In the genomic region with DNA sequence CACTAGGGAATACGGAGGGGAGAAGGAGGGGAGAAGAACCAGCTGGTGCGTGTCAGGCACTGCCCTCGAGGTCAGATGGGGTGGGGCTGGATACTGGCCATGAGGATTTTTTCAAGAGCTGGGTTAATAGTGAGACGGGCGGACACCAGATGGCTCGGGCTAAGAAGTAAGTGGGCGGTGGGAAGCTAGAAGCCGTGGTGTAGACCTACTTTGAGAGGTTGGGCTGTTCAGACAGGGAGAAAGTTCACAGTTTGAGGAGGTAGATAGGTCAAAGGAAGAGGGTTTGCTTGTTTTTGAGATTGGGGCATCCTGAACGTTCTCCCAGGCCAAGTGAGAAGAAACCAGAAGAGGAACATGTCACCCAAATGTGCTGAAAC, we compare ENCODE assay signal across 9 cellular contexts.
DNase-seq lines count a peak whose midpoint lies in the region; ATAC-seq and TF ChIP-seq lines count a peak whose summit lies in the region.
"Had no signal": no experiment of that assay in that cellular context is flagged by ENCODE, and none has a peak within 500 bp of the region (broad histone marks: within the 10 kb centered on the region; RNA-seq: fewer than 3 reads in every experiment).

No MANE protein-coding gene starts in this region.

- H3K27ac Mint-ChIP-seq in Calu3 (ENCODE audit: unreplicated experiment) = peak overlapping the region; percentile 47
- H3K27ac Mint-ChIP-seq in neural crest cell (ENCODE audit: unreplicated experiment) = peak overlapping the region; percentile 73

- in situ Hi-C loops in brain microvascular endothelial cell (cut with HindIII; ENCODE audit: low pct_ligation_motif_present, low sequenced_read_pairs) (no loop called here), KBM-7 (cut with MboI; ENCODE audit: low pct_unique_long_range_greater_than_20kb, low sequenced_read_pairs) (no loop called here)

- DNase-seq in Calu3 = no peak
- DNase-seq in brain microvascular endothelial cell = no peak
- no peak for DNase-seq in neural crest cell (ENCODE audit: low read depth, low spot score)
- no peak for DNase-seq in erythroblast (lab: John Stamatoyannopoulos, UW)
- DNase-seq in KBM-7 = no peak

- H3K9me3 Mint-ChIP-seq in Calu3 (ENCODE audit: low read depth, unreplicated experiment) (no peaks in the 10 kb centered on the region), neural crest cell (no peaks in the 10 kb centered on the region)

- H3K4me1 Mint-ChIP-seq in Calu3 (ENCODE audit: low read depth, unreplicated experiment) = peaks cover 65% of the 10 kb centered on the region
- H3K4me1 Mint-ChIP-seq in neural crest cell = peaks cover 78% of the 10 kb centered on the region

- H3K27me3 Mint-ChIP-seq in Calu3 (ENCODE audit: unreplicated experiment) (no peaks in the 10 kb centered on the region), neural crest cell (ENCODE audit: low read depth) (no peaks in the 10 kb centered on the region)

- ATAC-seq in HG03196 (IDR thresholded peaks at IDR 0.05; ENCODE audit: unreplicated experiment) = peak; percentile 7
- no peak for ATAC-seq in HG03139 (IDR thresholded peaks at IDR 0.05; ENCODE audit: unreplicated experiment)
- no peak for ATAC-seq in HG03571 (IDR thresholded peaks at IDR 0.05; ENCODE audit: unreplicated experiment)

- H3K36me3 Mint-ChIP-seq in Calu3 (ENCODE audit: insufficient read depth, unreplicated experiment) (peaks cover 54% of the 10 kb centered on the region), neural crest cell (ENCODE audit: low read depth) (peaks cover 5% of the 10 kb centered on the region)

- H3K4me3 ChIP-seq in brain microvascular endothelial cell (ENCODE audit: low read depth, low read length) = no peak overlapping the region
- H3K4me3 ChIP-seq: HAP-1 had no signal

- BruUV-seq in Calu3 (replicated peaks; lab: Mats Ljungman, UMichigan) = no TSS peak

- TF ChIP-seq POLR2A in erythroblast (IDR thresholded peaks at IDR 0.05; ENCODE audit: low read length) = no peak

- H3K4me3 Mint-ChIP-seq in Calu3 (ENCODE audit: low read depth, unreplicated experiment) = no peak overlapping the region
- peak overlapping the region; percentile 66 for H3K4me3 Mint-ChIP-seq in neural crest cell

- H3K27ac ChIP-seq in brain microvascular endothelial cell = peak overlapping the region; percentile 15

- no peaks in the 10 kb centered on the region for H3K27me3 ChIP-seq in brain microvascular endothelial cell (replicated peaks)

- CTCF ChIA-PET in Calu3 (lab: Charles Lee) = interaction anchor here (1.7 kb wide), 1 partner anchor 15 kb away, joined by 7 read pairs; no protein-coding TSS in a partner anchor

- TF ChIP-seq CTCF in Calu3 (IDR thresholded peaks at IDR 0.05; ENCODE audit: unreplicated experiment) (no peak), brain microvascular endothelial cell (IDR thresholded peaks at IDR 0.05; ENCODE audit: low read depth, low read length, missing control alignments) (no peak), neural crest cell (conservative IDR thresholded peaks at IDR 0.05) (no peak)

- intact Hi-C loops in Calu3 (cut with micrococcal nuclease; ENCODE audit: unreplicated experiment) = no loop called here

- peaks cover 5% of the 10 kb centered on the region for H3K36me3 ChIP-seq in brain microvascular endothelial cell (replicated peaks)
- H3K36me3 ChIP-seq: HAP-1 had no signal
